19 cellular contexts compared by ENCODE assay signal in the genomic region with DNA sequence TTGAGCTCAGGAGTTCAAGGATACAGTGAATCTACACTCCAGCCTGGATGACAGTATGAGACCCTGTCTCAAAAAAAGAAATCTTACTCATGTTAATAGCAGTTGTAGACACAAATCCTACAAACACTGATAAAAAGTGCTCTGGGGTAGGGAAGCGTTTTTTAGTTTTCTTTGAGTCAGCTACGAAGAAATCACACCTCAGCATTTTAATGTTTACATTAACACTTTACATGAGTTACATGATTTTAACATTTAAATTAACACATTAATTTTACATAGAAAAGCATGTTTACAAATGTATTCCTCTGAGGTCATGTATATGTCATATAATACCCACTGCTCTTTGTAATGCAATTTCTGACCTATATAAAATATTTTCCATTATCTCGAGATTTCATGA.
DNase-seq lines count a peak whose midpoint lies in the region; FAIRE-seq lines count a peak whose summit lies in the region.
"Had no signal": no experiment of that assay in that cellular context is flagged by ENCODE, and none has a peak within 500 bp of the region (broad histone marks: within the 10 kb centered on the region; RNA-seq: fewer than 3 reads in every experiment).

No MANE protein-coding gene starts in this region.

- H3K36me3 Mint-ChIP-seq in activated T-cell treated with anti-CD3 and anti-CD28 coated beads, Interleukin-2, amount 50 U/mL, for 24 hours (ENCODE audit: low read depth): peaks cover 7% of the 10 kb centered on the region

- H4K91ac ChIP-seq in neuronal stem cell (ENCODE audit: low read depth, low read length, poor library complexity): no peak overlapping the region

- peaks cover 0 to 14% of the 10 kb centered on the region in 2 donors for H3K4me1 ChIP-seq in neuronal stem cell (ENCODE audit: control insufficient read depth in 2 of 2, insufficient read depth in 1 of 2, low read depth in 1 of 2, low read length in 2 of 2)

- no peak overlapping the region for H2BK120ac ChIP-seq in neuronal stem cell (ENCODE audit: low read depth, low read length)

- WGBS in neuronal stem cell (ENCODE audit: extremely low coverage in 2 of 2, insufficient read length in 2 of 2, insufficient replicate concordance in 1 of 2), 2 donors: no CpG with 5 or more reads among the region's 3 CpGs

- no peaks in the 10 kb centered on the region for H3K9me3 Mint-ChIP-seq in activated T-cell treated with anti-CD3 and anti-CD28 coated beads, Interleukin-2, amount 50 U/mL, for 24 hours
- H3K9me3 Mint-ChIP-seq: CD4-positive, alpha-beta memory T cell had no signal

- no peak overlapping the region for H2AK5ac ChIP-seq in neuronal stem cell (ENCODE audit: low read depth, low read length)

- H3K4ac ChIP-seq in neuronal stem cell (ENCODE audit: low read length): no peak overlapping the region

- no peak overlapping the region for H2BK5ac ChIP-seq in neuronal stem cell (ENCODE audit: low read length)

- no peaks in the 10 kb centered on the region for H3K27me3 ChIP-seq in neuronal stem cell (ENCODE audit: control insufficient read depth in 3 of 3, insufficient read depth in 3 of 3, low read depth in 1 of 3, low read length in 3 of 3)

- H3K18ac ChIP-seq in neuronal stem cell (ENCODE audit: low read length): no peak overlapping the region

- H2BK12ac ChIP-seq in neuronal stem cell (ENCODE audit: low read length): no peak overlapping the region

- H3K4me1 Mint-ChIP-seq in activated T-cell treated with anti-CD3 and anti-CD28 coated beads, Interleukin-2, amount 50 U/mL, for 24 hours (ENCODE audit: low read depth): peaks cover 6% of the 10 kb centered on the region
- H3K4me1 Mint-ChIP-seq: CD4-positive, alpha-beta memory T cell had no signal

- H2BK15ac ChIP-seq in neuronal stem cell (ENCODE audit: low read length): no peak overlapping the region

- no peaks in the 10 kb centered on the region for H3K36me3 ChIP-seq in neuronal stem cell (replicated peaks in 1 of 2; ENCODE audit: control insufficient read depth in 2 of 2, insufficient read depth in 2 of 2, low read length in 2 of 2)

- H3K27me3 Mint-ChIP-seq in activated T-cell treated with anti-CD3 and anti-CD28 coated beads, Interleukin-2, amount 50 U/mL, for 24 hours: no peaks in the 10 kb centered on the region
- H3K27me3 Mint-ChIP-seq: CD4-positive, alpha-beta memory T cell had no signal

- H3K27ac ChIP-seq in neuronal stem cell (replicated peaks; ENCODE audit: low read length): peak overlapping the region; percentile 28
- H3K27ac ChIP-seq: GM23248 had no signal

- H4K8ac ChIP-seq in neuronal stem cell (ENCODE audit: low read depth, low read length): no peak overlapping the region

- H3K23ac ChIP-seq in neuronal stem cell (ENCODE audit: low read depth, low read length, poor library complexity): no peak overlapping the region

- H2AFZ ChIP-seq in neuronal stem cell (ENCODE audit: low read length): no peak overlapping the region
- H2AFZ ChIP-seq: GM23248 had no signal

- no peaks in the 10 kb centered on the region for H3K79me1 ChIP-seq in neuronal stem cell (ENCODE audit: low read depth, low read length)

- no peak overlapping the region for H3K4me3 ChIP-seq in neuronal stem cell (ENCODE audit: low read length in 2 of 2)
- H3K4me3 ChIP-seq: GM23248 had no signal

- no peak overlapping the region for H3K14ac ChIP-seq in neuronal stem cell (ENCODE audit: low read length)

- H3K9me3 ChIP-seq in neuronal stem cell (replicated peaks in 1 of 2; ENCODE audit: control insufficient read depth in 2 of 2, insufficient read depth in 1 of 2, low read depth in 1 of 2, low read length in 2 of 2): no peaks in the 10 kb centered on the region

- no peak overlapping the region for H3K9ac ChIP-seq in neuronal stem cell (ENCODE audit: low read depth, low read length, poor library complexity)
- H3K9ac ChIP-seq: GM23248 had no signal

- H3K4me3 Mint-ChIP-seq in activated T-cell treated with anti-CD3 and anti-CD28 coated beads, Interleukin-2, amount 50 U/mL, for 24 hours: no peak overlapping the region
- H3K4me3 Mint-ChIP-seq: CD4-positive, alpha-beta memory T cell had no signal

- DNase-seq in GM18507 (ENCODE audit: extremely low spot score, insufficient read length, low read depth) (no peak), neuronal stem cell (ENCODE audit: low spot score) (no peak), NCI-H748 treated with DMSO at 0.1 percent for 48 hours (lab: John Stamatoyannopoulos, UW) (no peak), NCI-H1694 (lab: John Stamatoyannopoulos, UW) (no peak)
- no peak for DNase-seq in activated T-cell treated with anti-CD3 and anti-CD28 coated beads, Interleukin-2, amount 50 U/mL, for 24 hours
- DNase-seq: 8988T; C1 segment of cervical spinal cord; Calu3; CD4-positive, alpha-beta memory T cell; COR-L47; DMS53; DMS79 treated with DMSO at 0.1 percent for 48 hours; GF-D8; GM23248; H7; HCEC 1CT had no signal

- FAIRE-seq in GM18507 (lab: Jason Lieb, UNC) (peak; percentile 29), islet of Langerhans (lab: Jason Lieb, UNC) (peak; percentile 21)
- FAIRE-seq: GM12891, H1 had no signal

- no peak overlapping the region for H3K4me2 ChIP-seq in neuronal stem cell (ENCODE audit: insufficient read depth, low read length, poor library complexity, severe bottlenecking)

- H3K27ac Mint-ChIP-seq in activated T-cell treated with anti-CD3 and anti-CD28 coated beads, Interleukin-2, amount 50 U/mL, for 24 hours: no peak overlapping the region
- H3K27ac Mint-ChIP-seq: CD4-positive, alpha-beta memory T cell had no signal
